ENCODE assay signal across 1 cellular context in genomic region chr1:94616503-94616902, GRCh38.
TF ChIP-seq lines count a peak whose summit lies in the region.

No MANE protein-coding gene starts in this region.

TF ChIP-seq in HCT116, 20 proteins besides CTCF, POLR2A, EP300 and RAD21 (continued from another document):
- TF ChIP-seq CEBPB (IDR thresholded peaks at IDR 0.05; ENCODE audit: low read depth) (no peak), REST (IDR thresholded peaks at IDR 0.05; ENCODE audit: low read depth) (no peak)
